18 cellular contexts compared by ENCODE assay signal in genomic region chr6:27551607-27552006, GRCh38.
"Had no signal": no experiment of that assay in that cellular context is flagged by ENCODE, and none has a peak within 500 bp of the region (broad histone marks: within the 10 kb centered on the region; RNA-seq: fewer than 3 reads in every experiment).

No MANE protein-coding gene starts in this region.

- H3K4me1 Mint-ChIP-seq: naive thymus-derived CD8-positive, alpha-beta T cell had no signal

- H3K36me3 Mint-ChIP-seq: activated naive CD8-positive, alpha-beta T cell treated with anti-CD3 and anti-CD28 coated beads, Interleukin-2, amount 10 ng/mL, durations not matched to agents 7 days and 5 days had no signal

- DNase-seq: activated B cell treated with CpG ODN at 0.5 μM for 24 hours; activated CD4-positive, alpha-beta T cell treated with anti-CD3 and anti-CD28 coated beads, Interleukin-2, amount 50 U/mL, for 1 hour; activated gamma-delta T cell; activated naive CD8-positive, alpha-beta T cell treated with anti-CD3 and anti-CD28 coated beads, Interleukin-2, amount 10 ng/mL, durations not matched to agents 7 days and 5 days; activated T-cell treated with anti-CD3 and anti-CD28 coated beads, Interleukin-2, amount 50 U/mL, for 24 hours; aorta; dorsolateral prefrontal cortex; esophagus squamous epithelium; foreskin fibroblast; glutamatergic neuron; left colon; mucosa of descending colon; naive thymus-derived CD8-positive, alpha-beta T cell; sigmoid colon; stimulated activated CD4-positive, alpha-beta T cell treated with anti-CD3 and anti-CD28 coated beads, Interleukin-12 subunit alpha, Interleukin-12 subunit beta, amount 100 ng/mL, for 4 hours; stimulated activated naive CD4-positive, alpha-beta T cell treated with Interleukin-2 at 50 U/mL for 16 hours; upper lobe of left lung had no signal

- H3K4me3 Mint-ChIP-seq: activated B cell treated with CpG ODN at 0.5 μM for 24 hours; naive thymus-derived CD8-positive, alpha-beta T cell; T-helper 1 cell treated with Interleukin-12 subunit alpha and Interleukin-12 subunit beta and Interleukin-4 antibody, amounts not matched to agents 30 μg/mL and 1 μg/mL, for 36 hours had no signal

- ATAC-seq: left colon; mucosa of descending colon; naive thymus-derived CD8-positive, alpha-beta T cell had no signal

- H3K27ac Mint-ChIP-seq: activated B cell treated with CpG ODN at 0.5 μM for 24 hours; activated naive CD8-positive, alpha-beta T cell treated with anti-CD3 and anti-CD28 coated beads, Interleukin-2, amount 10 ng/mL, durations not matched to agents 7 days and 5 days; activated T-cell treated with anti-CD3 and anti-CD28 coated beads, Interleukin-2, amount 50 U/mL, for 24 hours; T-helper 1 cell treated with Interleukin-12 subunit alpha and Interleukin-12 subunit beta and Interleukin-4 antibody, amounts not matched to agents 30 μg/mL and 1 μg/mL, for 36 hours had no signal
